Comparison of ENCODE assay signal across 8 cellular contexts in the genomic region with DNA sequence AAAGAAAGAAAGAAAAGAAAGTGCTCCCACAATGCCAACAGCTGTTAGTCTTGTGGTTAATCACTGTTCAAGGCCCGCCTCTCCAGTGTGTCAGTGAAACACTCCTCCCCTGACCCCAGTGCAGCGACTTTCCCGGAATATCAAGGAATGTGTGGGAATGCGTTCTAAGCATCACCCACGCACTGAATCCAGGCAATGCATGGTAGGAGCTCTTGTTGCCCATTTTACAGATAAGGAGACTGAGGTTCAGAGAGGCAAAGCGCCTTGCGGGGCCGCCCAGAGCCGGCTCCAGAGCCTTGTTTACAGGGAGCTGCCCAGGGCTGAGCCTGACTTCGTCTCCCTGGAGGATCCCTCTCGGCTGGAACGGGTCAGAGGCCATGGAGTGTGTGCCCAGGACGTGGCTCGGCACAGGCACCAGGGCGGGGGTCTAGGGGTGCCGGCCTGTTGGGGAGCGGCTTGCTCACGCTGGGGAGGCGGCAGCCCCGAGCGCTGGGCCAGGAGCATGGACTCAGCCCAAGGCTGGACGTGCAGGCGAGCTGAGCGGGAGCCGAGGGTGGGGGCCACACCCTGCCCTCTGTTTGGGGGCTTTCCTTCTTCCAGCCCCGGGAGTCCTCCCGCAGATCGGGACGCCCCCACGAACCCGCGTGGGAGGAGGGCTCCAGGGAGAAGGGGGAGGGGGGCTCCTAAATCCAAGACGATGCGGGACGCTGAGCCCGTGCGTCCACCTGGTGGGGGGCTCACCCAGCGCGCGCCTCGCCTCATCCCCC. TPM values are rescaled to one million over a fixed set of nuclear protein-coding genes. Genes with fewer than 3 reads are reported as not detected.
DNase-seq lines count a peak whose midpoint lies in the region; TF ChIP-seq lines count a peak whose summit lies in the region.

No MANE protein-coding gene starts in this region.

- TF ChIP-seq CTCF in astrocyte of the spinal cord (IDR thresholded peaks at IDR 0.05; ENCODE audit: low read depth, low read length): no peak

- in situ Hi-C loops in astrocyte of the spinal cord (cut with HindIII; ENCODE audit: low sequenced_read_pairs): no loop called here

- no peaks in the 10 kb centered on the region for H3K27me3 ChIP-seq in MG63
- peaks cover 8% of the 10 kb centered on the region for H3K27me3 ChIP-seq in iPS-15b (ENCODE audit: control insufficient read depth, insufficient read depth, low read length)

- peaks cover 24% of the 10 kb centered on the region for H3K9me3 ChIP-seq in MG63
- no peaks in the 10 kb centered on the region for H3K9me3 ChIP-seq in iPS-15b (ENCODE audit: control insufficient read depth, insufficient read depth, low read length)

- peak overlapping the region; percentile 31 to 99 (median 92) for H3K27ac ChIP-seq in skin epidermis

- peak overlapping the region; percentile 47 for H3K9ac ChIP-seq in iPS-15b (ENCODE audit: low read depth, low read length)

- H3K4me3 ChIP-seq in MG63: peak overlapping the region; percentile 91
- peak overlapping the region; percentile 89 for H3K4me3 ChIP-seq in astrocyte of the spinal cord (ENCODE audit: low read depth, low read length)
- peak overlapping the region; percentile 73 for H3K4me3 ChIP-seq in iPS-15b (ENCODE audit: low read depth, low read length)
- H3K4me3 ChIP-seq in skin epidermis: peak overlapping the region; percentile 87 to 97 (median 91)

- peaks cover 10% of the 10 kb centered on the region for H3K4me1 ChIP-seq in iPS-15b (ENCODE audit: control insufficient read depth, insufficient read depth, low read length)

- H3K36me3 ChIP-seq in MG63 (peaks cover 43% of the 10 kb centered on the region), iPS-15b (ENCODE audit: control insufficient read depth, insufficient read depth, low read length) (peaks cover 13% of the 10 kb centered on the region)

- peak; percentile 39 for DNase-seq in NCI-H748 (lab: John Stamatoyannopoulos, UW; ENCODE audit: unreplicated experiment)
- DNase-seq in NCI-H748 treated with DMSO at 0.1 percent for 48 hours (lab: John Stamatoyannopoulos, UW): no peak
- DNase-seq in MG63: peak; percentile 56
- peak; percentile 71 for DNase-seq in astrocyte of the spinal cord (ENCODE audit: low read depth, low spot score)
- no peak for DNase-seq in midbrain (lab: John Stamatoyannopoulos, UW)
- DNase-seq in NCI-H2227 (lab: John Stamatoyannopoulos, UW; ENCODE audit: unreplicated experiment): no peak

RNA-seq across cellular contexts. Expression of gene ST6GALNAC6, which starts 0.8 kb away (rescaled TPM):
- 40.5 and 47.3 TPM in 2 replicates for total RNA-seq in MG63 (2014; rRNA removed; shearing (Covaris generic); ENCODE audit: low replicate concordance)

RNA-seq across cellular contexts. Expression of gene ST6GALNAC4, which starts 18.2 kb away (rescaled TPM):
- total RNA-seq in MG63 (2014; rRNA removed; shearing (Covaris generic); ENCODE audit: low replicate concordance): 4.7 and 26.9 TPM in 2 replicates

RNA-seq across cellular contexts. Expression of gene AK1, which starts 21.1 kb away (rescaled TPM):
- 36.6 and 69.0 TPM in 2 replicates for total RNA-seq in MG63 (2014; rRNA removed; shearing (Covaris generic); ENCODE audit: low replicate concordance)

RNA-seq across cellular contexts. Expression of gene PIP5KL1, which starts 32.0 kb away (rescaled TPM):
- total RNA-seq in MG63 (2014; rRNA removed; shearing (Covaris generic); ENCODE audit: low replicate concordance): 0.13 TPM in 1 of 2 replicates, not detected in the other

RNA-seq across cellular contexts. Expression of gene DPM2, which starts 39.0 kb away (rescaled TPM):
- 23.3 and 38.9 TPM in 2 replicates for total RNA-seq in MG63 (2014; rRNA removed; shearing (Covaris generic); ENCODE audit: low replicate concordance)

Comparison
In these comparisons a context has a peak if more than half of its experiments do, and no peak if none do; other contexts are left out.
1. DNase-seq: peak in NCI-H748 (single experiment), MG63 (single experiment) and astrocyte of the spinal cord (single experiment); none in NCI-H748 treated with DMSO at 0.1 percent for 48 hours (single experiment), midbrain (single experiment) and NCI-H2227 (single experiment).
2. Peak in every context shown above with its lines, with median percentiles within 50 percentile points of each other: H3K4me3 ChIP-seq.